ENCODE assay signal across 8 cellular contexts in the genomic region with DNA sequence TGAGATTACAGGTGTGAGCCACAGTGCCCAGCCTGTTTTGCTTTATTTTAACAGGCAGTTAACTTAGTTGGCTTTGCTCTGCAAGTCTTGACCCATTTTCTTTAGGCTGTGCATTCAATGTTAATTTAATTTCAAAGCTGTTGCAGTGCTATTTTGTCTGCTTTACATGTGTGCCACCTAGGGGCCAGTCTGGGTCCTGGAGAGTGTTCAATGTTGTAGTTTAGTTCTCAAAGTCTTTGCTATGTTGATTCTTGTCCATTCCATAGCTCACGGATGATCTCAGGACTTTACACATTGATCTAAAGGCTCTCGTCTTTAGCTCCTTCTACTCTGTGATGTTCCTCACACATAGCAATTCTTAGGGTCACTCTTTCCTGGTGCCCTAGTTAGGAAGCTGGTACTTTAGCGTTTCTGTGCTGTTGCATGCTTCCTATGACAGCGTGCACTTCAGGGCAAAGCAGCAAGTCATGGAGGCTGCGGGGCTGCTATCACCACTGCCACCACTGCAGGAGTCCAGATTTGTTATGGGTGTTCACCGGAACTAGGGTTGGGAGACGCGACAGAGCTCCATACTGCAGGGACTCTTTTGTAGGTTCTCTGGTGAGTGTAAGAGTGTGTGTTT. TPM values are rescaled to one million over a fixed set of nuclear protein-coding genes. Genes with fewer than 3 reads are reported as not detected.
DNase-seq lines count a peak whose midpoint lies in the region; ATAC-seq and TF ChIP-seq lines count a peak whose summit lies in the region.

No MANE protein-coding gene starts in this region.

- H2AK5ac ChIP-seq in IMR-90 (ENCODE audit: low read depth, low read length), result no peak overlapping the region

- H4K20me1 ChIP-seq in IMR-90 (ENCODE audit: insufficient read depth, low read length), result no peaks in the 10 kb centered on the region

- no peak overlapping the region for H4K91ac ChIP-seq in IMR-90 (ENCODE audit: insufficient read depth, low read depth, low read length)

- no peak overlapping the region for H3K14ac ChIP-seq in IMR-90 (replicated peaks; ENCODE audit: low read depth, low read length)

- DNase-seq in CD14-positive monocyte (ENCODE audit: low spot score), result no peak
- DNase-seq in IMR-90, result peak; percentile 57
- peak; percentile 9 to 19 for DNase-seq in activated CD4-positive, alpha-beta T cell treated with anti-CD3 and anti-CD28 coated beads for 4 hours
- peak in 1 of 2 donors; percentile 63 for DNase-seq in foreskin fibroblast
- DNase-seq in stimulated activated CD8-positive, alpha-beta memory T cell treated with anti-CD3 and anti-CD28 coated beads, Interleukin-4, amount 100 ng/mL, for 48 hours, result peak; percentile 45
- DNase-seq in prostate gland (ENCODE audit: low spot score), result no peak

- peaks cover 0 to 5% (median 0%) of the 10 kb centered on the region in 3 donors for H3K27me3 Mint-ChIP-seq in CD14-positive monocyte (ENCODE audit: low read depth in 3 of 3)

- H2AK9ac ChIP-seq in IMR-90 (replicated peaks; ENCODE audit: low read depth, low read length, poor library complexity), result no peak overlapping the region

- H3K4ac ChIP-seq in IMR-90 (ENCODE audit: low read depth, low read length), result no peak overlapping the region

- no peaks in the 10 kb centered on the region for H3K4me1 Mint-ChIP-seq in CD14-positive monocyte

- no peaks in the 10 kb centered on the region for H3K79me1 ChIP-seq in IMR-90 (ENCODE audit: low read depth in 1 of 2, low read length in 2 of 2)

- H3K56ac ChIP-seq in IMR-90 (ENCODE audit: extremely low read depth, insufficient read depth, low read length), result no peak overlapping the region

- TF ChIP-seq CTCF in CD14-positive monocyte (IDR thresholded peaks at IDR 0.05) (peak; percentile 51), IMR-90 (conservative IDR thresholded peaks at IDR 0.05; ENCODE audit: low read depth, low read length) (peak; percentile 78), foreskin fibroblast (IDR thresholded peaks at IDR 0.05; ENCODE audit: low read depth, low read length) (peak; percentile 86), prostate gland (IDR thresholded peaks at IDR 0.05) (peak in 1 of 4 experiments; percentile 33)

- no peak overlapping the region for H3K4me3 Mint-ChIP-seq in CD14-positive monocyte

- peak; percentile 71 for ATAC-seq in GM18502 (IDR thresholded peaks at IDR 0.05; ENCODE audit: poor library complexity, unreplicated experiment)
- ATAC-seq in IMR-90 (ENCODE audit: low read depth), result peak; percentile 93
- ATAC-seq in GM21717 (IDR thresholded peaks at IDR 0.05; ENCODE audit: unreplicated experiment), result no peak

- H3K9me1 ChIP-seq in IMR-90 (ENCODE audit: insufficient read depth, low read length), result peaks cover 4% of the 10 kb centered on the region

- dilution Hi-C loops in IMR-90 (cut with HindIII; ENCODE audit: low sequenced_read_pairs, unreplicated experiment), result no loop called here

- H3K4me2 ChIP-seq in IMR-90 (ENCODE audit: low read depth, low read length), result no peak overlapping the region

- H3K27me3 ChIP-seq in IMR-90 (ENCODE audit: control insufficient read depth, insufficient read depth, low read length), result peaks cover 8% of the 10 kb centered on the region
- no peaks in the 10 kb centered on the region for H3K27me3 ChIP-seq in prostate gland (replicated peaks; ENCODE audit: insufficient read depth)

- H3K9me3 Mint-ChIP-seq in CD14-positive monocyte, result peaks cover 0 to 6% (median 2%) of the 10 kb centered on the region in 7 donors

- no peak overlapping the region for H3K9ac ChIP-seq in IMR-90 (ENCODE audit: low read depth, low read length)

- H2BK15ac ChIP-seq in IMR-90 (ENCODE audit: low read depth, low read length), result no peak overlapping the region

- no peak overlapping the region for H4K5ac ChIP-seq in IMR-90 (ENCODE audit: low read depth, low read length)

- CTCF ChIA-PET in IMR-90 (lab: Yijun Ruan, JAX), result interaction anchor here (0.7 to 1.9 kb wide), 13 partner anchors 10 to 340 kb away, joined by 3 to 12 read pairs (median 4); no protein-coding TSS in a partner anchor

- no peak overlapping the region for H3K27ac ChIP-seq in IMR-90 (ENCODE audit: insufficient read depth, low read length)
- no peak overlapping the region for H3K27ac ChIP-seq in prostate gland

- H3K9me3 ChIP-seq in IMR-90 (ENCODE audit: control insufficient read depth, insufficient read depth, low read length) (no peaks in the 10 kb centered on the region), prostate gland (no peaks in the 10 kb centered on the region)

- no peak overlapping the region for H3K23ac ChIP-seq in IMR-90 (ENCODE audit: low read depth, low read length)

- POLR2A ChIA-PET in IMR-90 (lab: Charles Lee; ENCODE audit: unreplicated experiment), result no interaction called here

- no peak overlapping the region for H2BK5ac ChIP-seq in IMR-90 (ENCODE audit: low read depth, low read length, poor library complexity, severe bottlenecking)

- peak overlapping the region in 1 of 2 experiments; percentile 23; a peak in 1 of 4 replicates for H4K8ac ChIP-seq in IMR-90 (ENCODE audit: low read depth in 2 of 2, low read length in 2 of 2)

- H3K4me3 ChIP-seq in IMR-90 (ENCODE audit: insufficient read depth, low read depth, low read length), result no peak overlapping the region
- no peak overlapping the region for H3K4me3 ChIP-seq in foreskin fibroblast (ENCODE audit: low read depth in 1 of 2, low read length in 2 of 2)
- no peak overlapping the region for H3K4me3 ChIP-seq in prostate gland

- TF ChIP-seq POLR2A in IMR-90 (IDR thresholded peaks at IDR 0.05; ENCODE audit: low read depth, low read length), result no peak
- no peak for TF ChIP-seq POLR2A in prostate gland (IDR thresholded peaks at IDR 0.05)

- WGBS in IMR-90 (ENCODE audit: extremely low coverage in 2 of 2, insufficient read length in 1 of 2), 2 experiments, result 29% methylated on average over 1 of the region's 8 CpGs; no CpG with 5 or more reads in 1 of the 2 experiments
- 75% methylated on average over 8 of the region's 8 CpGs for WGBS in prostate gland

- H3K4me1 ChIP-seq in IMR-90 (ENCODE audit: control insufficient read depth, insufficient read depth, low read length), result peaks cover 3% of the 10 kb centered on the region; the same call in 1 of the 2 replicates
- no peaks in the 10 kb centered on the region for H3K4me1 ChIP-seq in prostate gland (replicated peaks)

- no peaks in the 10 kb centered on the region for H3K36me3 ChIP-seq in IMR-90 (ENCODE audit: control insufficient read depth, insufficient read depth, low read length)
- H3K36me3 ChIP-seq in prostate gland, result no peaks in the 10 kb centered on the region

- no peak overlapping the region for H3K18ac ChIP-seq in IMR-90 (ENCODE audit: low read depth, low read length)

- intact Hi-C loops in CD14-positive monocyte (cut with micrococcal nuclease) (loop anchor here in 1 of 2 donors (1.0 kb wide), 1 partner anchor 210 kb away; no protein-coding TSS in a partner anchor), IMR-90 (cut with micrococcal nuclease) (loop anchor here (1.0 kb wide), 2 partner anchors 164 to 210 kb away; no protein-coding TSS in a partner anchor), prostate gland (cut with DNase I) (no loop called here)

- H3K36me3 Mint-ChIP-seq in CD14-positive monocyte, result no peaks in the 10 kb centered on the region

- no peak overlapping the region for H2AFZ ChIP-seq in IMR-90 (replicated peaks; ENCODE audit: low read length, poor library complexity)

- peak; percentile 83 for TF ChIP-seq RAD21 in IMR-90 (IDR thresholded peaks at IDR 0.05; ENCODE audit: low read length)

- in situ Hi-C loops in IMR-90 (cut with MboI; ENCODE audit: low sequenced_read_pairs), result no loop called here

- peak overlapping the region; percentile 44; the same call in 1 of the 2 replicates for H2BK120ac ChIP-seq in IMR-90 (ENCODE audit: low read depth, low read length)

- no peak overlapping the region for H3K27ac Mint-ChIP-seq in CD14-positive monocyte

- BruUV-seq in IMR-90 (replicated peaks; lab: Mats Ljungman, UMichigan), result no TSS peak

- H2BK20ac ChIP-seq in IMR-90 (ENCODE audit: low read depth, low read length), result 0 out of 2 replicates have a peak overlapping the region, but pooled peaks have one; percentile 32

TF ChIP-seq in IMR-90, 13 proteins besides CTCF, POLR2A, EP300 and RAD21:
- TF ChIP-seq MAZ (IDR thresholded peaks at IDR 0.05; ENCODE audit: borderline replicate concordance, low read depth, low read length) (no peak), SMC3 (IDR thresholded peaks at IDR 0.05; ENCODE audit: low read depth, low read length) (peak; percentile 55)

RNA-seq across cellular contexts. Expression of a gene that starts 16.4 kb away (rescaled TPM):
- polyA plus RNA-seq in CD14-positive monocyte, result under 1 TPM; 0.10 to 0.41 TPM
- under 0.01 TPM in 2 replicates for total RNA-seq in IMR-90 (2012; rRNA removed)
- polyA plus RNA-seq in IMR-90 (2012; rRNA removed), result 0.04 and 0.07 TPM in 2 replicates
- 0.01 and 0.02 TPM in 2 replicates for polyA plus RNA-seq in IMR-90 (2012; cell fraction: cytosol; rRNA removed)
- 0.01 and 0.06 TPM in 2 replicates for polyA plus RNA-seq in IMR-90 (2012; cell fraction: nucleus; rRNA removed; ENCODE audit: low replicate concordance)
- total RNA-seq in prostate gland, result 1 to 10 TPM in 1 of 2 donors, under 1 TPM in 1; 0.14 to 3.5 TPM

Comparison
In these comparisons a context has a peak if more than half of its experiments do, and no peak if none do; other contexts are left out.
1. DNase-seq: peak in IMR-90 (single experiment), activated CD4-positive, alpha-beta T cell treated with anti-CD3 and anti-CD28 coated beads for 4 hours (2 of 2) and stimulated activated CD8-positive, alpha-beta memory T cell treated with anti-CD3 and anti-CD28 coated beads, Interleukin-4, amount 100 ng/mL, for 48 hours (single experiment); none in CD14-positive monocyte (single experiment) and prostate gland (single experiment).